8 cellular contexts compared by ENCODE assay signal in the genomic region with DNA sequence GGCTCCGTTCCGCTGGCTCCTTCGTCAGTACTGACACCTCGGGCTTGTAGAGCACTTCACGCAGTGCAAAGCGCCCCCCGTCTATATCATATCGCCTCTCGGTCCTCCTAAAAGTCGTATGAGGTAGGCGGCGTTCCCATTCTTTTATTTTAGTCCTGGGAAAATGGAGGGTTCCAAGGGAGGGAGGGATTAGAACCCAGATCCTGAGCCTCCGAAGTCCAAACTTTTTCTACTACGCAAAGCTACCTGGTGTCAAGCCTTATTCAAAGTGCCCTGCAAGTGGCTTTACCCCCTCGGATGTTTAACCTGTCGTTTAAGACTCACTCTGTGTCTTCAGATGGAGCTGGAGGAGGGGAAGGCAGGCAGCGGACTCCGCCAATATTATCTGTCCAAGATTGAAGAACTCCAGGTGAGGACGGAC. TPM values are rescaled to one million over a fixed set of nuclear protein-coding genes. Genes with fewer than 3 reads are reported as not detected.
DNase-seq lines count a peak whose midpoint lies in the region; ATAC-seq, FAIRE-seq and TF ChIP-seq lines count a peak whose summit lies in the region.

No MANE protein-coding gene starts in this region.

- H3K9me3 Mint-ChIP-seq in memory B cell = no peaks in the 10 kb centered on the region

- peak overlapping the region; percentile 97 for H2AFZ ChIP-seq in GM12878 (ENCODE audit: control insufficient read depth, low read depth, low read length)

- H4K20me1 ChIP-seq in GM12878 (ENCODE audit: control insufficient read depth, insufficient read depth) = no peaks in the 10 kb centered on the region

- H3K79me2 ChIP-seq in GM12878 (ENCODE audit: control insufficient read depth, insufficient read depth, low read length) = peaks cover 48% of the 10 kb centered on the region

- in situ Hi-C loops in GM12878 (cut with MboI) = loop anchor here (25.0 kb wide), 1 partner anchor 391 kb away; a partner anchor contains a TSS

- H3K4me3 ChIP-seq in cardiac muscle cell (peak overlapping the region; percentile 72), GM12878 (peak overlapping the region; percentile 83), urinary bladder (ENCODE audit: low read depth, low read length) (peak overlapping the region; percentile 70)

- no TSS peak for BruUV-seq in GM12878 (replicated peaks; lab: Mats Ljungman, UMichigan)

- H3K4me1 Mint-ChIP-seq in memory B cell = peaks cover 29% of the 10 kb centered on the region

- no peak for FAIRE-seq in GM12878 (lab: Jason Lieb, UNC)

- H3K4me2 ChIP-seq in GM12878 (ENCODE audit: control insufficient read depth, insufficient read depth) = peak overlapping the region; percentile 97

- intact Hi-C loops in Right ventricle myocardium inferior (cut with DNase I) (loop anchor here (1.0 to 10.0 kb wide), 2 partner anchors 54 to 677 kb away; a partner anchor contains a TSS), GM12878 (cut with micrococcal nuclease; ENCODE audit: unreplicated experiment) (loop anchor here (1.0 to 2.0 kb wide), 3 partner anchors 11 to 129 kb away; a partner anchor contains a TSS)

- H3K27me3 Mint-ChIP-seq in memory B cell = no peaks in the 10 kb centered on the region

- TF ChIP-seq RAD21 in GM12878 (IDR thresholded peaks at IDR 0.05; ENCODE audit: insufficient read depth, low read depth, low read length) = no peak

- POLR2A ChIA-PET in GM12878 (lab: Charles Lee) = interaction anchor here (0.6 to 4.4 kb wide), 9 partner anchors 11 to 1834 kb away, joined by 3 to 22 read pairs (median 5); a partner anchor contains a TSS

- WGBS in GM12878 (ENCODE audit: insufficient coverage, insufficient replicate concordance, low lambda C conversion rate, missing lambda C conversion rate) = under 1% methylated on average over 19 of the region's 19 CpGs
- 1% methylated on average over 19 of the region's 19 CpGs for WGBS in urinary bladder

- H3K36me3 Mint-ChIP-seq in memory B cell = peaks cover 34% of the 10 kb centered on the region

- H3K9me3 ChIP-seq in cardiac muscle cell (ENCODE audit: low read depth) (no peaks in the 10 kb centered on the region), GM12878 (replicated peaks; ENCODE audit: control insufficient read depth, insufficient read depth, low read length) (no peaks in the 10 kb centered on the region)

- DNase-seq in cardiac muscle cell (ENCODE audit: low read depth in 1 of 2, low spot score in 1 of 2) (no peak), Right ventricle myocardium inferior (ENCODE audit: missing footprints) (no peak), GM12878 (ENCODE audit: low read depth, low spot score) (no peak), memory B cell (ENCODE audit: low spot score in 2 of 2) (no peak)
- DNase-seq in stimulated activated CD4-positive, alpha-beta T cell treated with anti-CD3 and anti-CD28 coated beads, Interleukin-4, amount 100 ng/mL, for 4 hours = no peak

- H3K27me3 ChIP-seq in cardiac muscle cell (no peaks in the 10 kb centered on the region), GM12878 (replicated peaks in 1 of 2; ENCODE audit: control insufficient read depth in 2 of 2, insufficient read depth in 2 of 2, low read length in 1 of 2) (no peaks in the 10 kb centered on the region)

- TF ChIP-seq CTCF in cardiac muscle cell (IDR thresholded peaks at IDR 0.05; ENCODE audit: low read depth, low read length) (no peak), GM12878 (IDR thresholded peaks at IDR 0.05 in 2 of 3, conservative IDR thresholded peaks at IDR 0.05 in 1 of 3; ENCODE audit: control insufficient read depth in 2 of 3, extremely low read depth in 1 of 3, insufficient read depth in 1 of 3, low read depth in 3 of 3, low read length in 3 of 3) (no peak)

- CTCF ChIA-PET in GM12878 (lab: Yijun Ruan, JAX) = interaction anchor here (0.8 to 2.9 kb wide), 16 partner anchors 9 to 402 kb away, joined by 3 to 19 read pairs (median 4); a partner anchor contains a TSS

- RAD21 ChIA-PET in GM12878 (lab: Charles Lee; ENCODE audit: unreplicated experiment) = interaction anchor here (0.8 to 1.5 kb wide), 6 partner anchors 11 to 131 kb away, joined by 3 to 5 read pairs (median 4); a partner anchor contains a TSS

- H3K27ac Mint-ChIP-seq in memory B cell = peak overlapping the region; percentile 99

- H3K4me1 ChIP-seq in cardiac muscle cell (ENCODE audit: low read depth) (peaks cover 8% of the 10 kb centered on the region), GM12878 (ENCODE audit: control insufficient read depth, insufficient read depth, low read length) (peaks cover 17% of the 10 kb centered on the region), urinary bladder (ENCODE audit: insufficient read depth) (no peaks in the 10 kb centered on the region)

- SMC1A ChIA-PET in GM12878 (lab: Charles Lee; ENCODE audit: uncharacterized antibody, unreplicated experiment) = interaction anchor here (1.2 to 1.5 kb wide), 8 partner anchors 10 to 129 kb away, joined by 3 to 12 read pairs (median 6); no protein-coding TSS in a partner anchor

- H3K36me3 ChIP-seq in cardiac muscle cell = peaks cover 34% of the 10 kb centered on the region
- H3K36me3 ChIP-seq in GM12878 (ENCODE audit: control insufficient read depth in 2 of 2, insufficient read depth in 2 of 2, low read length in 1 of 2) = peaks cover 26 to 38% of the 10 kb centered on the region in 2 experiments; a peak in 3 of 4 replicates
- peaks cover 4% of the 10 kb centered on the region for H3K36me3 ChIP-seq in urinary bladder (ENCODE audit: insufficient read depth)

- ATAC-seq in Right ventricle myocardium inferior (no peak), GM12878 (no peak), memory B cell (ENCODE audit: low read depth) (no peak), HG03520 (IDR thresholded peaks at IDR 0.05; ENCODE audit: unreplicated experiment) (no peak), HG03045 (IDR thresholded peaks at IDR 0.05; ENCODE audit: unreplicated experiment) (no peak)

- no peak for TF ChIP-seq POLR2A in GM12878 (IDR thresholded peaks at IDR 0.05; ENCODE audit: low read depth, low read length)

- TF ChIP-seq EP300 in GM12878 (IDR thresholded peaks at IDR 0.05; ENCODE audit: borderline replicate concordance in 1 of 2, control insufficient read depth in 1 of 2, low read depth in 2 of 2, low read length in 2 of 2) = no peak

- H3K9ac ChIP-seq in GM12878 (ENCODE audit: control insufficient read depth, insufficient read depth, low read length) = peak overlapping the region; percentile 81

- peak overlapping the region; percentile 93 for H3K4me3 Mint-ChIP-seq in memory B cell

- H3K27ac ChIP-seq in cardiac muscle cell (peak overlapping the region; percentile 97), GM12878 (ENCODE audit: control insufficient read depth, insufficient read depth) (peak overlapping the region; percentile 95), urinary bladder (ENCODE audit: low read depth) (peak overlapping the region; percentile 70)

RNA-seq across cellular contexts. Expression of a gene that starts 0.3 kb away (rescaled TPM):
- 43.1 and 47.2 TPM in 2 replicates for total RNA-seq in cardiac muscle cell
- polyA plus RNA-seq in cardiac muscle cell = 52.2 and 57.3 TPM in 2 replicates
- 34.2 TPM for total RNA-seq in Right ventricle myocardium inferior
- 40.8 and 50.2 TPM in 2 replicates for total RNA-seq in GM12878 (2013; cell fraction: nucleolus; rRNA removed)
- 48.9 and 57.5 TPM in 2 replicates for total RNA-seq in GM12878 (2014; rRNA removed)
- 46.9 and 47.0 TPM in 2 replicates for total RNA-seq in GM12878 (2014; rRNA removed; fragmentation: Illumina TruSeq; extraction: Trizol)
- 46.7 and 54.0 TPM in 2 replicates for total RNA-seq in GM12878 (2021)
- 24.1 TPM for polyA plus RNA-seq in GM12878 (2011; ENCODE audit: low read depth)
- 35.9 and 38.4 TPM in 2 replicates for polyA plus RNA-seq in GM12878 (2011; rRNA removed)
- polyA plus RNA-seq in GM12878 (2011; cell fraction: cytosol; rRNA removed) = 43.0 and 49.8 TPM in 2 replicates
- 54.7 and 75.9 TPM in 2 replicates for polyA plus RNA-seq in GM12878 (2011; cell fraction: nucleus; rRNA removed)
- polyA plus RNA-seq in GM12878 (2012) = 26.0 and 31.1 TPM in 2 replicates
- 50.5 and 54.9 TPM in 2 replicates for polyA plus RNA-seq in GM12878 (2014; fragmentation: Illumina TruSeq; extraction: Trizol)
- polyA plus RNA-seq in GM12878 (2014; fragmentation: Nextera tagmentation; extraction: Ambion mirVana) = 10 to 100 TPM; 17.2 to 34.2 TPM
- polyA plus RNA-seq in GM12878 (2014; rRNA removed) = 42.6 TPM in 2 replicates
- 10 to 100 TPM; 71.0 to 79.2 TPM for polyA plus RNA-seq in GM12878 (2016; fragmentation: Nextera tagmentation; extraction: Ambion mirVana)
- 50.1 and 55.0 TPM in 2 replicates for polyA minus RNA-seq in GM12878 (2011; rRNA and poly(A)+ RNA removed)
- polyA minus RNA-seq in GM12878 (2011; cell fraction: cytosol; rRNA and poly(A)+ RNA removed) = 13.6 and 23.1 TPM in 2 replicates
- 40.4 and 65.5 TPM in 2 replicates for polyA minus RNA-seq in GM12878 (2011; cell fraction: nucleus; rRNA and poly(A)+ RNA removed)
- 27.1 TPM for total RNA-seq in urinary bladder
- 38.0 TPM for polyA plus RNA-seq in urinary bladder

RNA-seq across cellular contexts. Expression of a gene that starts 0.6 kb away (rescaled TPM):
- total RNA-seq in cardiac muscle cell = 42.7 and 57.7 TPM in 2 replicates
- 144 and 230 TPM in 2 replicates for polyA plus RNA-seq in cardiac muscle cell
- 145 TPM for total RNA-seq in Right ventricle myocardium inferior
- 22.1 and 23.5 TPM in 2 replicates for total RNA-seq in GM12878 (2013; cell fraction: nucleolus; rRNA removed)
- total RNA-seq in GM12878 (2014; rRNA removed) = 37.1 and 55.0 TPM in 2 replicates
- 89.0 and 89.2 TPM in 2 replicates for total RNA-seq in GM12878 (2014; rRNA removed; fragmentation: Illumina TruSeq; extraction: Trizol)
- 124 TPM in 2 replicates for total RNA-seq in GM12878 (2021)
- 126 TPM for polyA plus RNA-seq in GM12878 (2011; ENCODE audit: low read depth)
- polyA plus RNA-seq in GM12878 (2011; rRNA removed) = 119 and 156 TPM in 2 replicates
- polyA plus RNA-seq in GM12878 (2011; cell fraction: cytosol; rRNA removed) = 138 and 186 TPM in 2 replicates
- polyA plus RNA-seq in GM12878 (2011; cell fraction: nucleus; rRNA removed) = 164 and 221 TPM in 2 replicates
- polyA plus RNA-seq in GM12878 (2012) = 91.7 and 106 TPM in 2 replicates
- 139 TPM in 2 replicates for polyA plus RNA-seq in GM12878 (2014; fragmentation: Illumina TruSeq; extraction: Trizol)
- polyA plus RNA-seq in GM12878 (2014; fragmentation: Nextera tagmentation; extraction: Ambion mirVana) = 100 to 1,000 TPM; 115 to 266 TPM
- polyA plus RNA-seq in GM12878 (2014; rRNA removed) = 164 and 173 TPM in 2 replicates
- 100 to 1,000 TPM; 212 to 214 TPM for polyA plus RNA-seq in GM12878 (2016; fragmentation: Nextera tagmentation; extraction: Ambion mirVana)
- 163 and 225 TPM in 2 replicates for polyA minus RNA-seq in GM12878 (2011; rRNA and poly(A)+ RNA removed)
- 43.6 and 75.5 TPM in 2 replicates for polyA minus RNA-seq in GM12878 (2011; cell fraction: cytosol; rRNA and poly(A)+ RNA removed)
- polyA minus RNA-seq in GM12878 (2011; cell fraction: nucleus; rRNA and poly(A)+ RNA removed) = 51.3 and 89.6 TPM in 2 replicates
- total RNA-seq in urinary bladder = 25.2 TPM
- polyA plus RNA-seq in urinary bladder = 183 TPM

RNA-seq across cellular contexts. Expression of a gene that starts 14.7 kb away (rescaled TPM):
- 39.2 and 67.6 TPM in 2 replicates for total RNA-seq in cardiac muscle cell
- 40.3 and 45.4 TPM in 2 replicates for polyA plus RNA-seq in cardiac muscle cell
- 29.2 TPM for total RNA-seq in Right ventricle myocardium inferior
- 50.6 and 66.0 TPM in 2 replicates for total RNA-seq in GM12878 (2013; cell fraction: nucleolus; rRNA removed)
- total RNA-seq in GM12878 (2014; rRNA removed) = 111 and 112 TPM in 2 replicates
- total RNA-seq in GM12878 (2014; rRNA removed; fragmentation: Illumina TruSeq; extraction: Trizol) = 53.4 and 55.6 TPM in 2 replicates
- 95.3 and 97.9 TPM in 2 replicates for total RNA-seq in GM12878 (2021)
- 34.4 TPM for polyA plus RNA-seq in GM12878 (2011; ENCODE audit: low read depth)
- polyA plus RNA-seq in GM12878 (2011; rRNA removed) = 33.4 and 78.4 TPM in 2 replicates
- polyA plus RNA-seq in GM12878 (2011; cell fraction: cytosol; rRNA removed) = 64.8 and 68.5 TPM in 2 replicates
- polyA plus RNA-seq in GM12878 (2011; cell fraction: nucleus; rRNA removed) = 115 and 124 TPM in 2 replicates
- polyA plus RNA-seq in GM12878 (2012) = 58.5 and 59.6 TPM in 2 replicates
- 56.1 and 71.5 TPM in 2 replicates for polyA plus RNA-seq in GM12878 (2014; fragmentation: Illumina TruSeq; extraction: Trizol)
- polyA plus RNA-seq in GM12878 (2014; fragmentation: Nextera tagmentation; extraction: Ambion mirVana) = 1 to 10 TPM; 2.4 to 5.6 TPM
- 72.7 and 80.6 TPM in 2 replicates for polyA plus RNA-seq in GM12878 (2014; rRNA removed)
- 10 to 100 TPM; 13.7 to 47.8 TPM for polyA plus RNA-seq in GM12878 (2016; fragmentation: Nextera tagmentation; extraction: Ambion mirVana)
- 70.7 and 72.3 TPM in 2 replicates for polyA minus RNA-seq in GM12878 (2011; rRNA and poly(A)+ RNA removed)
- polyA minus RNA-seq in GM12878 (2011; cell fraction: cytosol; rRNA and poly(A)+ RNA removed) = 20.0 and 38.9 TPM in 2 replicates
- polyA minus RNA-seq in GM12878 (2011; cell fraction: nucleus; rRNA and poly(A)+ RNA removed) = 44.1 and 77.4 TPM in 2 replicates
- total RNA-seq in urinary bladder = 58.1 TPM
- polyA plus RNA-seq in urinary bladder = 95.0 TPM

RNA-seq across cellular contexts. Expression of a gene that starts 45.7 kb away (rescaled TPM):
- total RNA-seq in cardiac muscle cell = not detected in 2 replicates
- not detected in 2 replicates for polyA plus RNA-seq in cardiac muscle cell
- total RNA-seq in Right ventricle myocardium inferior = not detected
- total RNA-seq in GM12878 (2013; cell fraction: nucleolus; rRNA removed) = not detected in 2 replicates
- not detected in 2 replicates for total RNA-seq in GM12878 (2014; rRNA removed)
- not detected in 2 replicates for total RNA-seq in GM12878 (2014; rRNA removed; fragmentation: Illumina TruSeq; extraction: Trizol)
- total RNA-seq in GM12878 (2021) = not detected in 2 replicates
- polyA plus RNA-seq in GM12878 (2011; ENCODE audit: low read depth) = not detected
- not detected in 2 replicates for polyA plus RNA-seq in GM12878 (2011; rRNA removed)
- not detected in 2 replicates for polyA plus RNA-seq in GM12878 (2011; cell fraction: cytosol; rRNA removed)
- not detected in 2 replicates for polyA plus RNA-seq in GM12878 (2011; cell fraction: nucleus; rRNA removed)
- not detected in 2 replicates for polyA plus RNA-seq in GM12878 (2012)
- not detected in 2 replicates for polyA plus RNA-seq in GM12878 (2014; fragmentation: Illumina TruSeq; extraction: Trizol)
- polyA plus RNA-seq in GM12878 (2014; fragmentation: Nextera tagmentation; extraction: Ambion mirVana) = not detected
- polyA plus RNA-seq in GM12878 (2014; rRNA removed) = not detected in 2 replicates
- not detected for polyA plus RNA-seq in GM12878 (2016; fragmentation: Nextera tagmentation; extraction: Ambion mirVana)
- not detected in 2 replicates for polyA minus RNA-seq in GM12878 (2011; rRNA and poly(A)+ RNA removed)
- polyA minus RNA-seq in GM12878 (2011; cell fraction: cytosol; rRNA and poly(A)+ RNA removed) = not detected in 2 replicates
- not detected in 2 replicates for polyA minus RNA-seq in GM12878 (2011; cell fraction: nucleus; rRNA and poly(A)+ RNA removed)
- total RNA-seq in urinary bladder = not detected
- polyA plus RNA-seq in urinary bladder = not detected

RNA-seq across cellular contexts. Expression of a gene that starts 53.8 kb away (rescaled TPM):
- total RNA-seq in cardiac muscle cell = 49.0 and 91.0 TPM in 2 replicates
- polyA plus RNA-seq in cardiac muscle cell = 58.1 and 71.6 TPM in 2 replicates
- 45.9 TPM for total RNA-seq in Right ventricle myocardium inferior
- 272 and 296 TPM in 2 replicates for total RNA-seq in GM12878 (2013; cell fraction: nucleolus; rRNA removed)
- total RNA-seq in GM12878 (2014; rRNA removed) = 55.4 and 67.6 TPM in 2 replicates
- 75.3 and 78.3 TPM in 2 replicates for total RNA-seq in GM12878 (2014; rRNA removed; fragmentation: Illumina TruSeq; extraction: Trizol)
- 92.9 and 109 TPM in 2 replicates for total RNA-seq in GM12878 (2021)
- 59.2 TPM for polyA plus RNA-seq in GM12878 (2011; ENCODE audit: low read depth)
- polyA plus RNA-seq in GM12878 (2011; rRNA removed) = 127 and 154 TPM in 2 replicates
- 51.1 and 58.4 TPM in 2 replicates for polyA plus RNA-seq in GM12878 (2011; cell fraction: cytosol; rRNA removed)
- polyA plus RNA-seq in GM12878 (2011; cell fraction: nucleus; rRNA removed) = 302 and 333 TPM in 2 replicates
- 72.2 and 82.1 TPM in 2 replicates for polyA plus RNA-seq in GM12878 (2012)
- polyA plus RNA-seq in GM12878 (2014; fragmentation: Illumina TruSeq; extraction: Trizol) = 147 and 173 TPM in 2 replicates
- 10 to 100 TPM; 14.6 to 33.7 TPM for polyA plus RNA-seq in GM12878 (2014; fragmentation: Nextera tagmentation; extraction: Ambion mirVana)
- 104 and 122 TPM in 2 replicates for polyA plus RNA-seq in GM12878 (2014; rRNA removed)
- 10 to 100 TPM; 31.3 to 39.6 TPM for polyA plus RNA-seq in GM12878 (2016; fragmentation: Nextera tagmentation; extraction: Ambion mirVana)
- 65.5 and 88.9 TPM in 2 replicates for polyA minus RNA-seq in GM12878 (2011; rRNA and poly(A)+ RNA removed)
- polyA minus RNA-seq in GM12878 (2011; cell fraction: cytosol; rRNA and poly(A)+ RNA removed) = 25.4 and 26.9 TPM in 2 replicates
- 65.3 and 90.2 TPM in 2 replicates for polyA minus RNA-seq in GM12878 (2011; cell fraction: nucleus; rRNA and poly(A)+ RNA removed)
- 138 TPM for total RNA-seq in urinary bladder
- polyA plus RNA-seq in urinary bladder = 67.3 TPM
